In genomic region chr5:132866342-132867045, GRCh38 we compare ENCODE assay signal across 8 cellular contexts. TPM values are rescaled to one million over a fixed set of nuclear protein-coding genes. Genes with fewer than 3 reads are reported as not detected.
DNase-seq lines count a peak whose midpoint lies in the region; ATAC-seq and TF ChIP-seq lines count a peak whose summit lies in the region.

Gene GDF9 (minus strand): TSS chr5:132866469. CDS start chr5:132864533, 1,936 bp downstream.
Gene UQCRQ (plus strand): TSS chr5:132866642. CDS start chr5:132866882, 240 bp downstream.

- H3K27ac Mint-ChIP-seq in activated CD4-positive, alpha-beta T cell treated with anti-CD3 and anti-CD28 coated beads for 36 hours, result peak within 1 kb of the TSS; percentile 100

- H3K36me3 ChIP-seq in BE2C, result peaks cover 40% of the 10 kb centered on the region

- H3K4me3 Mint-ChIP-seq in activated CD4-positive, alpha-beta T cell treated with anti-CD3 and anti-CD28 coated beads for 36 hours, result peak within 1 kb of the TSS; percentile 99

- CTCF ChIA-PET in activated CD4-positive, alpha-beta T cell treated with anti-CD3 and anti-CD28 coated beads for 36 hours (lab: Charles Lee), result interaction anchor here (0.6 to 2.7 kb wide), 5 partner anchors 17 to 491 kb away, joined by 3 to 5 read pairs (median 3); partner anchors contain the start of gene SHROOM1

- H3K36me3 Mint-ChIP-seq in activated CD4-positive, alpha-beta T cell treated with anti-CD3 and anti-CD28 coated beads for 36 hours (ENCODE audit: low read depth), result peaks cover 36% of the 10 kb centered on the region

- H3K9me3 ChIP-seq in BE2C, result no peaks in the 10 kb centered on the region

- DNase-seq in BE2C, result peak; percentile 96
- peak; percentile 90 for DNase-seq in NCI-H510A (lab: John Stamatoyannopoulos, UW)
- DNase-seq in activated CD4-positive, alpha-beta T cell treated with anti-CD3 and anti-CD28 coated beads for 36 hours, result peak; percentile 94
- peak; percentile 100 for DNase-seq in kidney glomerular epithelial cell (lab: John Stamatoyannopoulos, UW)
- DNase-seq in stimulated activated CD4-positive, alpha-beta T cell treated with anti-CD3 and anti-CD28 coated beads, Interleukin-1b, Interleukin-23, amount 100 ng/mL, for 1 hour (ENCODE audit: low read depth in 2 of 2), result peak; percentile 69 to 84

- POLR2A ChIA-PET in activated CD4-positive, alpha-beta T cell treated with anti-CD3 and anti-CD28 coated beads for 36 hours (lab: Charles Lee), result interaction anchor here (0.5 to 1.9 kb wide), 8 partner anchors 11 to 1357 kb away, joined by 3 to 4 read pairs (median 3); partner anchors contain the start of genes RAD50 and SOWAHA

- ATAC-seq in HG03439 (IDR thresholded peaks at IDR 0.05; ENCODE audit: unreplicated experiment), result peak; percentile 97
- peak; percentile 99 for ATAC-seq in activated CD4-positive, alpha-beta T cell treated with anti-CD3 and anti-CD28 coated beads for 36 hours

- peak; percentile 97 for TF ChIP-seq POLR2A in GM19193 (IDR thresholded peaks at IDR 0.05; ENCODE audit: extremely low read depth, insufficient read depth, insufficient read length)

- H3K4me3 ChIP-seq in BE2C (ENCODE audit: low read depth, low read length), result peak within 1 kb of the TSS; percentile 91

- no peaks in the 10 kb centered on the region for H3K27me3 ChIP-seq in BE2C

- no peaks in the 10 kb centered on the region for H3K27me3 Mint-ChIP-seq in activated CD4-positive, alpha-beta T cell treated with anti-CD3 and anti-CD28 coated beads for 36 hours

- H3K4me1 Mint-ChIP-seq in activated CD4-positive, alpha-beta T cell treated with anti-CD3 and anti-CD28 coated beads for 36 hours, result peaks cover 26% of the 10 kb centered on the region

- intact Hi-C loops in activated CD4-positive, alpha-beta T cell treated with anti-CD3 and anti-CD28 coated beads for 36 hours (cut with DNase I, micrococcal nuclease), result loop anchor here (1.0 to 10.0 kb wide), 10 partner anchors 36 to 1232 kb away; partner anchors contain the start of genes AFF4 (in 2 of the 2), SHROOM1 (in 2 of the 2), C5orf15 (in 1 of the 2) and KIF3A (in 1 of the 2)

- peak; percentile 31; the same call in 1 of the 2 replicates for TF ChIP-seq CTCF in BE2C (IDR thresholded peaks at IDR 0.05; ENCODE audit: low read depth, low read length)

- H3K9me3 Mint-ChIP-seq in activated CD4-positive, alpha-beta T cell treated with anti-CD3 and anti-CD28 coated beads for 36 hours (ENCODE audit: low read depth), result no peaks in the 10 kb centered on the region

- H3K27ac ChIP-seq in cingulate gyrus (ENCODE audit: low read depth, low read length), result peak within 1 kb of the TSS; percentile 96

- H3K4me1 ChIP-seq in BE2C, result peaks cover 3% of the 10 kb centered on the region; the same call in 1 of the 2 replicates

RNA-seq across cellular contexts. Expression of gene GDF9, which starts in this region (rescaled TPM):
- 3.0 TPM for polyA plus RNA-seq in BE2C (2012; ENCODE audit: insufficient read depth, insufficient read length, low read depth)
- under 1 TPM; 0.41 to 0.69 TPM for total RNA-seq in activated CD4-positive, alpha-beta T cell treated with anti-CD3 and anti-CD28 coated beads for 36 hours

RNA-seq across cellular contexts. Expression of gene UQCRQ, which starts in this region (rescaled TPM):
- polyA plus RNA-seq in BE2C (2012; ENCODE audit: insufficient read depth, insufficient read length, low read depth), result 803 TPM
- 100 to 1,000 TPM; 299 to 537 TPM for total RNA-seq in activated CD4-positive, alpha-beta T cell treated with anti-CD3 and anti-CD28 coated beads for 36 hours

Comparison
In these comparisons a context has a peak if more than half of its experiments do, and no peak if none do; other contexts are left out.
1. Peak in every context shown above with its lines: DNase-seq, ATAC-seq, H3K4me3 ChIP-seq and H3K27ac ChIP-seq.